ENCODE assay signal across 8 cellular contexts in genomic region chr5:32443145-32443540, GRCh38. TPM values are rescaled to one million over a fixed set of nuclear protein-coding genes. Genes with fewer than 3 reads are reported as not detected.
DNase-seq lines count a peak whose midpoint lies in the region; ATAC-seq and TF ChIP-seq lines count a peak whose summit lies in the region.

No MANE protein-coding gene starts in this region.

- H4K20me1 ChIP-seq in DND-41 (ENCODE audit: insufficient read depth, low read length) (peaks cover 38% of the 10 kb centered on the region), hepatocyte (ENCODE audit: insufficient read depth, poor library complexity, severe bottlenecking) (peaks cover 44% of the 10 kb centered on the region)

- peaks cover 20% of the 10 kb centered on the region for H3K36me3 Mint-ChIP-seq in activated T-helper 1 cell treated with anti-CD3 and anti-CD28 coated beads, Interleukin-12 subunit alpha, Interleukin-12 subunit beta, Interleukin-2, Interleukin-4 antibody, amounts not matched to agents 30 ng/mL and 10 ng/mL and 1 ng/mL, durations not matched to agents 14 hours and 24 hours and 36 hours (ENCODE audit: low read depth)

- peak; percentile 38 for DNase-seq in DND-41
- DNase-seq in activated T-helper 1 cell treated with anti-CD3 and anti-CD28 coated beads, Interleukin-12 subunit alpha, Interleukin-12 subunit beta, Interleukin-2, Interleukin-4 antibody, amounts not matched to agents 30 ng/mL and 10 ng/mL and 1 ng/mL, durations not matched to agents 14 hours and 24 hours and 36 hours (ENCODE audit: low spot score) = no peak
- DNase-seq in hepatocyte (ENCODE audit: low spot score) = peak; percentile 18
- DNase-seq in stimulated activated CD4-positive, alpha-beta T cell treated with anti-CD3 and anti-CD28 coated beads, Interleukin-12 subunit alpha, Interleukin-12 subunit beta, amount 100 ng/mL, for 48 hours (ENCODE audit: low read depth in 2 of 3, low spot score in 1 of 3) = peak in 2 of 3 donors; percentile 5 to 31
- no peak for DNase-seq in NCI-H128 (lab: John Stamatoyannopoulos, UW; ENCODE audit: unreplicated experiment)
- DNase-seq in NCI-H2081 treated with DMSO at 0.1 percent for 48 hours (lab: John Stamatoyannopoulos, UW) = no peak

- WGBS in hepatocyte (ENCODE audit: low lambda C conversion rate, missing lambda C conversion rate) = 18% methylated on average over 7 of the region's 7 CpGs

- peaks cover 5% of the 10 kb centered on the region for H3K27me3 Mint-ChIP-seq in activated T-helper 1 cell treated with anti-CD3 and anti-CD28 coated beads, Interleukin-12 subunit alpha, Interleukin-12 subunit beta, Interleukin-2, Interleukin-4 antibody, amounts not matched to agents 30 ng/mL and 10 ng/mL and 1 ng/mL, durations not matched to agents 14 hours and 24 hours and 36 hours (ENCODE audit: insufficient read depth)

- H3K79me2 ChIP-seq in DND-41 (ENCODE audit: insufficient read depth, low read length) = peaks cover 63% of the 10 kb centered on the region
- H3K79me2 ChIP-seq in hepatocyte = peaks cover 61% of the 10 kb centered on the region

- H2AFZ ChIP-seq in DND-41 (ENCODE audit: low read depth, low read length) (peak overlapping the region; percentile 50; the same call in 1 of the 2 replicates), hepatocyte (peak overlapping the region; percentile 29)

- no peak for TF ChIP-seq CTCF in DND-41 (IDR thresholded peaks at IDR 0.05; ENCODE audit: borderline replicate concordance, extremely low read depth, low read length, poor library complexity, severe bottlenecking)
- TF ChIP-seq CTCF in hepatocyte (IDR thresholded peaks at IDR 0.05; ENCODE audit: poor library complexity) = no peak

- peaks cover 39% of the 10 kb centered on the region for H3K4me1 ChIP-seq in DND-41 (ENCODE audit: insufficient read depth, low read length)
- H3K4me1 ChIP-seq in hepatocyte (ENCODE audit: insufficient read depth) = peaks cover 24% of the 10 kb centered on the region

- no peaks in the 10 kb centered on the region for H3K9me3 Mint-ChIP-seq in activated T-helper 1 cell treated with anti-CD3 and anti-CD28 coated beads, Interleukin-12 subunit alpha, Interleukin-12 subunit beta, Interleukin-2, Interleukin-4 antibody, amounts not matched to agents 30 ng/mL and 10 ng/mL and 1 ng/mL, durations not matched to agents 14 hours and 24 hours and 36 hours

- H3K9me2 ChIP-seq in hepatocyte (replicated peaks; ENCODE audit: insufficient read depth) = no peaks in the 10 kb centered on the region

- peak overlapping the region; percentile 97 for H3K4me3 Mint-ChIP-seq in activated T-helper 1 cell treated with anti-CD3 and anti-CD28 coated beads, Interleukin-12 subunit alpha, Interleukin-12 subunit beta, Interleukin-2, Interleukin-4 antibody, amounts not matched to agents 30 ng/mL and 10 ng/mL and 1 ng/mL, durations not matched to agents 14 hours and 24 hours and 36 hours

- H3K27me3 ChIP-seq in DND-41 (ENCODE audit: insufficient read depth, low read length, poor library complexity) (no peaks in the 10 kb centered on the region), hepatocyte (no peaks in the 10 kb centered on the region)

- peak overlapping the region; percentile 98 for H3K27ac Mint-ChIP-seq in activated T-helper 1 cell treated with anti-CD3 and anti-CD28 coated beads, Interleukin-12 subunit alpha, Interleukin-12 subunit beta, Interleukin-2, Interleukin-4 antibody, amounts not matched to agents 30 ng/mL and 10 ng/mL and 1 ng/mL, durations not matched to agents 14 hours and 24 hours and 36 hours

- H3K36me3 ChIP-seq in DND-41 (ENCODE audit: insufficient read depth, low read length) (peaks cover 33% of the 10 kb centered on the region), hepatocyte (replicated peaks; ENCODE audit: insufficient read depth, low read depth) (no peaks in the 10 kb centered on the region)

- ATAC-seq in DND-41 (ENCODE audit: insufficient read depth, low read depth) (peak; percentile 12; the same call in 1 of the 3 replicates), GM19463 (IDR thresholded peaks at IDR 0.05; ENCODE audit: unreplicated experiment) (peak; percentile 35), HG03565 (IDR thresholded peaks at IDR 0.05; ENCODE audit: unreplicated experiment) (peak; percentile 24)

- H3K4me1 Mint-ChIP-seq in activated T-helper 1 cell treated with anti-CD3 and anti-CD28 coated beads, Interleukin-12 subunit alpha, Interleukin-12 subunit beta, Interleukin-2, Interleukin-4 antibody, amounts not matched to agents 30 ng/mL and 10 ng/mL and 1 ng/mL, durations not matched to agents 14 hours and 24 hours and 36 hours (ENCODE audit: low read depth) = peaks cover 29% of the 10 kb centered on the region

- intact Hi-C loops in activated T-helper 1 cell treated with anti-CD3 and anti-CD28 coated beads, Interleukin-12 subunit alpha, Interleukin-12 subunit beta, Interleukin-2, Interleukin-4 antibody, amounts not matched to agents 30 ng/mL and 10 ng/mL and 1 ng/mL, durations not matched to agents 14 hours and 24 hours and 36 hours (cut with micrococcal nuclease) = loop anchor here (1.0 to 10.0 kb wide), 11 partner anchors 19 to 998 kb away; partner anchors contain the start of genes C5orf22 and DROSHA

- H3K9ac ChIP-seq in DND-41 (ENCODE audit: low read depth, low read length) = peak overlapping the region; percentile 82

- peak overlapping the region; percentile 67 to 72 for H3K4me3 ChIP-seq in DND-41 (ENCODE audit: low read depth in 1 of 2, low read length in 2 of 2)
- H3K4me3 ChIP-seq in hepatocyte = peak overlapping the region; percentile 98

- peak overlapping the region; percentile 70 for H3K4me2 ChIP-seq in DND-41 (ENCODE audit: insufficient read depth, low read length)
- peak overlapping the region; percentile 88 for H3K4me2 ChIP-seq in hepatocyte

- H3K9me3 ChIP-seq in DND-41 (ENCODE audit: insufficient read depth, low read length, severe bottlenecking) (no peaks in the 10 kb centered on the region), hepatocyte (ENCODE audit: low read depth) (no peaks in the 10 kb centered on the region)

- H3K27ac ChIP-seq in DND-41 (ENCODE audit: low read length) (peak overlapping the region; percentile 65), hepatocyte (peak overlapping the region; percentile 97)

RNA-seq across cellular contexts. Expression of gene ZFR, which starts 1.4 kb away (rescaled TPM):
- 67.7 and 70.8 TPM in 2 replicates for total RNA-seq in activated T-helper 1 cell treated with anti-CD3 and anti-CD28 coated beads, Interleukin-12 subunit alpha, Interleukin-12 subunit beta, Interleukin-2, Interleukin-4 antibody, amounts not matched to agents 30 ng/mL and 10 ng/mL and 1 ng/mL, durations not matched to agents 14 hours and 24 hours and 36 hours
- 83.4 and 93.3 TPM in 2 replicates for total RNA-seq in hepatocyte
- 45.0 and 59.1 TPM in 2 replicates for polyA plus RNA-seq in hepatocyte

Comparison
In these comparisons a context has a peak if more than half of its experiments do, and no peak if none do; other contexts are left out.
1. DNase-seq: peak in DND-41 (single experiment), hepatocyte (single experiment) and stimulated activated CD4-positive, alpha-beta T cell treated with anti-CD3 and anti-CD28 coated beads, Interleukin-12 subunit alpha, Interleukin-12 subunit beta, amount 100 ng/mL, for 48 hours (2 of 3); none in activated T-helper 1 cell treated with anti-CD3 and anti-CD28 coated beads, Interleukin-12 subunit alpha, Interleukin-12 subunit beta, Interleukin-2, Interleukin-4 antibody, amounts not matched to agents 30 ng/mL and 10 ng/mL and 1 ng/mL, durations not matched to agents 14 hours and 24 hours and 36 hours (single experiment), NCI-H128 (single experiment) and NCI-H2081 treated with DMSO at 0.1 percent for 48 hours (single experiment).
2. Peak in every context shown above with its lines, with median percentiles within 50 percentile points of each other: ATAC-seq.